Comparison of ENCODE assay signal across 11 cellular contexts in genomic region chr1:176119549-176119948, GRCh38.
DNase-seq lines count a peak whose midpoint lies in the region; ATAC-seq, FAIRE-seq and TF ChIP-seq lines count a peak whose summit lies in the region.
"Had no signal": no experiment of that assay in that cellular context is flagged by ENCODE, and none has a peak within 500 bp of the region (broad histone marks: within the 10 kb centered on the region; RNA-seq: fewer than 3 reads in every experiment).

No MANE protein-coding gene starts in this region.

- H3K4me3 ChIP-seq in GM12875 (ENCODE audit: low read depth, low read length) (no peak overlapping the region), KMS-11 (IDR thresholded peaks at IDR 0.05; ENCODE audit: insufficient read depth, low read depth, low read length) (no peak overlapping the region), bronchial epithelial cell (ENCODE audit: low read depth, low read length) (no peak overlapping the region)
- H3K4me3 ChIP-seq: skin epidermis had no signal

- ATAC-seq in HG03196 (IDR thresholded peaks at IDR 0.05; ENCODE audit: unreplicated experiment) (no peak), HG03439 (IDR thresholded peaks at IDR 0.05; ENCODE audit: unreplicated experiment) (no peak)

- peak; percentile 10; the same call in 1 of the 2 replicates for TF ChIP-seq CTCF in GM12875 (IDR thresholded peaks at IDR 0.05; ENCODE audit: borderline replicate concordance, insufficient read depth, low read depth, low read length)
- peak; percentile 39; the same call in 1 of the 2 replicates for TF ChIP-seq CTCF in KMS-11 (conservative IDR thresholded peaks at IDR 0.05; ENCODE audit: low read depth, low read length)
- no peak for TF ChIP-seq CTCF in bronchial epithelial cell (IDR thresholded peaks at IDR 0.05; ENCODE audit: insufficient read depth, low read length, severe bottlenecking)

- H3K27ac ChIP-seq in KMS-11, result no peak overlapping the region
- H3K27ac ChIP-seq: skin epidermis had no signal

- DNase-seq in A172 (ENCODE audit: low spot score), result peak; percentile 29
- peak; percentile 31 for DNase-seq in bronchial epithelial cell (ENCODE audit: low read depth)
- no peak for DNase-seq in GM19240 (ENCODE audit: insufficient read length, low spot score)
- no peak for DNase-seq in GDM1 (lab: John Stamatoyannopoulos, UW)
- DNase-seq: activated CD4-positive, alpha-beta T cell treated with anti-CD3 and anti-CD28 coated beads for 48 hours; GF-D8 had no signal

- H3K9ac ChIP-seq in KMS-11, result no peak overlapping the region

- H3K27me3 ChIP-seq in KMS-11 (ENCODE audit: insufficient read depth, low read depth) (no peaks in the 10 kb centered on the region), bronchial epithelial cell (ENCODE audit: control insufficient read depth, insufficient read depth, low read length) (no peaks in the 10 kb centered on the region)

- 0 out of 2 replicates have a peak, but pooled peaks cover 4% of the 10 kb centered on the region for H3K36me3 ChIP-seq in KMS-11 (ENCODE audit: insufficient read depth)
- H3K36me3 ChIP-seq in bronchial epithelial cell (ENCODE audit: control insufficient read depth, insufficient read depth, low read length), result peaks cover 2% of the 10 kb centered on the region

- H2AFZ ChIP-seq in KMS-11 (ENCODE audit: low read depth), result no peak overlapping the region

- no peak overlapping the region for H3K4me2 ChIP-seq in KMS-11

- H3K4me1 ChIP-seq in KMS-11 (ENCODE audit: low read depth, poor library complexity, severe bottlenecking), result no peaks in the 10 kb centered on the region

- no peak for FAIRE-seq in bronchial epithelial cell (lab: Jason Lieb, UNC)

- no peaks in the 10 kb centered on the region for H3K79me2 ChIP-seq in KMS-11 (ENCODE audit: insufficient read depth, low read depth)

- H4K20me1 ChIP-seq in KMS-11 (ENCODE audit: insufficient read depth), result no peaks in the 10 kb centered on the region

Comparison
In these comparisons a context has a peak if more than half of its experiments do, and no peak if none do; other contexts are left out.
1. DNase-seq: peak in A172 (single experiment) and bronchial epithelial cell (single experiment); none in GM19240 (single experiment) and GDM1 (single experiment).